8 cellular contexts compared by ENCODE assay signal in genomic region chr17:81394377-81394747, GRCh38. TPM values are rescaled to one million over a fixed set of nuclear protein-coding genes. Genes with fewer than 3 reads are reported as not detected.
DNase-seq lines count a peak whose midpoint lies in the region; FAIRE-seq and TF ChIP-seq lines count a peak whose summit lies in the region.

No MANE protein-coding gene starts in this region.

- H2AFZ ChIP-seq in astrocyte (ENCODE audit: low read depth, low read length) = no peak overlapping the region
- no peak overlapping the region for H2AFZ ChIP-seq in mesenchymal stem cell (ENCODE audit: low read depth, low read length)

- H3K9me3 ChIP-seq in cardiac muscle cell (ENCODE audit: low read depth) (no peaks in the 10 kb centered on the region), astrocyte (ENCODE audit: insufficient read depth, low read depth, low read length) (no peaks in the 10 kb centered on the region), mesenchymal stem cell (ENCODE audit: control insufficient read depth, low read length) (no peaks in the 10 kb centered on the region)

- no peak overlapping the region for H3K18ac ChIP-seq in mesenchymal stem cell (ENCODE audit: low read depth in 1 of 2, low read length in 2 of 2)

- H3K79me1 ChIP-seq in mesenchymal stem cell (replicated peaks; ENCODE audit: low read length, poor library complexity, severe bottlenecking) = peaks cover 17% of the 10 kb centered on the region

- no peak overlapping the region for H3K14ac ChIP-seq in mesenchymal stem cell (ENCODE audit: low read length in 2 of 2)

- FAIRE-seq in astrocyte (lab: Jason Lieb, UNC) = no peak

- H2BK120ac ChIP-seq in mesenchymal stem cell (ENCODE audit: low read depth, low read length) = no peak overlapping the region

- H4K91ac ChIP-seq in mesenchymal stem cell (ENCODE audit: low read length) = no peak overlapping the region

- H3K4me1 Mint-ChIP-seq in astrocyte (ENCODE audit: low read depth, unreplicated experiment) = peaks cover 23% of the 10 kb centered on the region

- peak overlapping the region in 1 of 2 experiments; percentile 94 for H3K4ac ChIP-seq in mesenchymal stem cell (ENCODE audit: low read depth in 1 of 2, low read length in 2 of 2)

- DNase-seq in cardiac muscle cell (ENCODE audit: low read depth in 1 of 2, low spot score in 1 of 2) (no peak), cardiac septum (ENCODE audit: low spot score) (no peak), astrocyte (ENCODE audit: low read depth) (no peak), mesenchymal stem cell (no peak), NCI-H1694 (lab: John Stamatoyannopoulos, UW) (no peak), NCI-H2107 (lab: John Stamatoyannopoulos, UW) (no peak), islet precursor cell (no peak)

- TF ChIP-seq CTCF in cardiac muscle cell (IDR thresholded peaks at IDR 0.05; ENCODE audit: low read depth, low read length) = no peak
- TF ChIP-seq CTCF in astrocyte (IDR thresholded peaks at IDR 0.05; ENCODE audit: insufficient read depth, low read depth, low read length) = peak; percentile 0

- peaks cover 14% of the 10 kb centered on the region for H4K20me1 ChIP-seq in astrocyte (ENCODE audit: insufficient read depth, low read length)

- no peaks in the 10 kb centered on the region for H3K36me3 Mint-ChIP-seq in astrocyte (ENCODE audit: low read depth, unreplicated experiment)

- H3K27ac ChIP-seq in cardiac muscle cell = peak overlapping the region; percentile 68
- no peak overlapping the region for H3K27ac ChIP-seq in astrocyte (ENCODE audit: low read depth, low read length)
- H3K27ac ChIP-seq in mesenchymal stem cell (ENCODE audit: low read length, poor library complexity, severe bottlenecking) = no peak overlapping the region
- no peak overlapping the region for H3K27ac ChIP-seq in urinary bladder (ENCODE audit: low read depth)

- peak overlapping the region; percentile 17 for H3K9ac ChIP-seq in astrocyte (ENCODE audit: low read length)
- peak overlapping the region; percentile 57 for H3K9ac ChIP-seq in mesenchymal stem cell (ENCODE audit: low read length)

- H2BK12ac ChIP-seq in mesenchymal stem cell (ENCODE audit: low read length in 2 of 2) = no peak overlapping the region

- WGBS in mesenchymal stem cell = 60% methylated on average over 2 of the region's 5 CpGs
- WGBS in urinary bladder = 11% methylated on average over 5 of the region's 5 CpGs

- no peaks in the 10 kb centered on the region for H3K36me3 ChIP-seq in cardiac muscle cell
- no peaks in the 10 kb centered on the region for H3K36me3 ChIP-seq in astrocyte (ENCODE audit: insufficient read depth, low read length)
- H3K36me3 ChIP-seq in mesenchymal stem cell (ENCODE audit: control insufficient read depth in 1 of 2, insufficient read depth in 2 of 2, low read depth in 1 of 2, low read length in 2 of 2) = peaks cover 0 to 11% of the 10 kb centered on the region in 2 experiments
- H3K36me3 ChIP-seq in urinary bladder (ENCODE audit: insufficient read depth) = no peaks in the 10 kb centered on the region

- peaks cover 44% of the 10 kb centered on the region for H3K4me1 ChIP-seq in cardiac muscle cell (ENCODE audit: low read depth)
- H3K4me1 ChIP-seq in astrocyte (ENCODE audit: insufficient read depth, low read length) = peaks cover 43% of the 10 kb centered on the region
- peaks cover 31% of the 10 kb centered on the region for H3K4me1 ChIP-seq in mesenchymal stem cell (ENCODE audit: control insufficient read depth, insufficient read depth, low read depth, low read length)
- no peaks in the 10 kb centered on the region for H3K4me1 ChIP-seq in urinary bladder (ENCODE audit: insufficient read depth)

- peak overlapping the region; percentile 68 for H3K27ac Mint-ChIP-seq in astrocyte (ENCODE audit: unreplicated experiment)

- intact Hi-C loops in cardiac septum (cut with DNase I) = loop anchor here (2.0 to 5.0 kb wide), 3 partner anchors 88 to 118 kb away; partner anchors contain the start of gene ACTG1

- H3K4me2 ChIP-seq in astrocyte (ENCODE audit: low read length) (peak overlapping the region; percentile 81), mesenchymal stem cell (ENCODE audit: low read length, poor library complexity, severe bottlenecking) (peak overlapping the region; percentile 66)

- H3K27me3 Mint-ChIP-seq in astrocyte (ENCODE audit: low read depth, unreplicated experiment) = no peaks in the 10 kb centered on the region

- H2BK5ac ChIP-seq in mesenchymal stem cell (ENCODE audit: low read depth, low read length, poor library complexity, severe bottlenecking) = no peak overlapping the region

- H4K8ac ChIP-seq in mesenchymal stem cell (ENCODE audit: low read length) = no peak overlapping the region

- no peaks in the 10 kb centered on the region for H3K27me3 ChIP-seq in cardiac muscle cell
- H3K27me3 ChIP-seq in astrocyte (ENCODE audit: insufficient read depth, low read length) = no peaks in the 10 kb centered on the region
- no peaks in the 10 kb centered on the region for H3K27me3 ChIP-seq in mesenchymal stem cell (ENCODE audit: control insufficient read depth in 1 of 2, insufficient read depth in 1 of 2, low read length in 2 of 2)

- H2BK15ac ChIP-seq in mesenchymal stem cell (ENCODE audit: low read depth, poor library complexity, severe bottlenecking) = peak overlapping the region; percentile 83

- peak overlapping the region; percentile 9 for H3K4me3 ChIP-seq in cardiac muscle cell
- peak overlapping the region; percentile 34 for H3K4me3 ChIP-seq in astrocyte (ENCODE audit: insufficient read depth, low read depth, low read length)
- peak overlapping the region in 1 of 2 experiments; percentile 81 for H3K4me3 ChIP-seq in mesenchymal stem cell (ENCODE audit: insufficient read depth in 1 of 2, low read depth in 1 of 2, low read length in 2 of 2)
- peak overlapping the region; percentile 32 for H3K4me3 ChIP-seq in urinary bladder (ENCODE audit: low read depth, low read length)

- H3K23ac ChIP-seq in mesenchymal stem cell (ENCODE audit: low read length in 2 of 2) = no peak overlapping the region

- H3K79me2 ChIP-seq in astrocyte (ENCODE audit: insufficient read depth, low read length) = peaks cover 69% of the 10 kb centered on the region

- H3K9me3 Mint-ChIP-seq in astrocyte (ENCODE audit: unreplicated experiment) = no peaks in the 10 kb centered on the region

- H3K4me3 Mint-ChIP-seq in astrocyte (ENCODE audit: unreplicated experiment) = peak overlapping the region; percentile 87

- H2AK5ac ChIP-seq in mesenchymal stem cell (ENCODE audit: low read length, severe bottlenecking) = no peak overlapping the region

RNA-seq across cellular contexts. Expression of gene BAHCC1, which starts 0.9 kb away (rescaled TPM):
- total RNA-seq in cardiac muscle cell (27.1 and 47.3 TPM in 2 replicates), cardiac septum (13.5 TPM), astrocyte (18.5 TPM in 2 replicates), urinary bladder (10.1 TPM)
- polyA plus RNA-seq in cardiac muscle cell (20.0 and 20.3 TPM in 2 replicates), urinary bladder (15.9 TPM)
- 8.3 TPM for polyA plus RNA-seq in mesenchymal stem cell (2013, experiment 1 of 2)
- polyA plus RNA-seq in mesenchymal stem cell (2013, experiment 2 of 2) = 8.6 TPM
